ENCODE assay signal across 16 cellular contexts in genomic region chr5:104088876-104089778, GRCh38.
DNase-seq lines count a peak whose midpoint lies in the region; ATAC-seq and TF ChIP-seq lines count a peak whose summit lies in the region.
"Had no signal": no experiment of that assay in that cellular context is flagged by ENCODE, and none has a peak within 500 bp of the region (broad histone marks: within the 10 kb centered on the region; RNA-seq: fewer than 3 reads in every experiment).

No MANE protein-coding gene starts in this region.

- DNase-seq in NOMO-1 treated with DMSO at 0.1 percent for 48 hours (lab: John Stamatoyannopoulos, UW; ENCODE audit: unreplicated experiment) = peak; percentile 81
- peak; percentile 0 for DNase-seq in epithelial cell of esophagus (ENCODE audit: low read depth)
- no peak for DNase-seq in NK-92 treated with Interleukin-12 subunit alpha and Interleukin-12 subunit beta, amount 100 ng/mL, for 24 hours (lab: John Stamatoyannopoulos, UW)
- no peak for DNase-seq in lower leg skin (ENCODE audit: low spot score in 2 of 2)
- DNase-seq in GM13977 (ENCODE audit: low spot score) = no peak
- no peak for DNase-seq in activated CD4-positive, CD25-positive, alpha-beta regulatory T cell treated with anti-CD3 and anti-CD28 coated beads, Interleukin-2, amount 50 U/mL, for 72 hours
- DNase-seq: activated B cell treated with CpG ODN at 0.5 μM for 24 hours; activated gamma-delta T cell treated with Interleukin-2 at 50 U/mL for 16 hours; effector memory CD4-positive, alpha-beta T cell; gastrocnemius medialis; NCI-H2171 treated with DMSO at 0.1 percent for 48 hours; stimulated activated naive CD8-positive, alpha-beta T cell treated with anti-CD3 and anti-CD28 coated beads, Interleukin-15, amount 100 ng/mL, for 72 hours had no signal

- intact Hi-C loops in lower leg skin (cut with DNase I; ENCODE audit: low total_unique reads) = no loop called here

- no peak for TF ChIP-seq CTCF in epithelial cell of esophagus (IDR thresholded peaks at IDR 0.05; ENCODE audit: insufficient read depth, low read depth, low read length, missing control alignments)
- no peak for TF ChIP-seq CTCF in lower leg skin (IDR thresholded peaks at IDR 0.05)
- TF ChIP-seq CTCF in GM13977 (IDR thresholded peaks at IDR 0.05; ENCODE audit: extremely low read depth, insufficient read depth, missing control alignments) = no peak

- H3K27ac ChIP-seq in ACC112 (ENCODE audit: low read depth, low read length) = no peak overlapping the region
- H3K27ac ChIP-seq: gastrocnemius medialis, neutrophil had no signal

- peak; percentile 58 for ATAC-seq in GM19463 (IDR thresholded peaks at IDR 0.05; ENCODE audit: unreplicated experiment)
- ATAC-seq: gastrocnemius medialis; stimulated activated naive CD8-positive, alpha-beta T cell treated with anti-CD3 and anti-CD28 coated beads, Interleukin-15, amount 100 ng/mL, for 72 hours had no signal

- WGBS in lower leg skin, 2 donors = 88% methylated on average over 10 of the region's 10 CpGs

- peak overlapping the region; percentile 22 for H2AFZ ChIP-seq in ACC112 (ENCODE audit: low read length, unreplicated experiment)

- no peaks in the 10 kb centered on the region for H3K27me3 ChIP-seq in ACC112 (ENCODE audit: insufficient read depth, low read length)
- H3K27me3 ChIP-seq: gastrocnemius medialis, neutrophil had no signal

- no peak for TF ChIP-seq POLR2A in lower leg skin (IDR thresholded peaks at IDR 0.05)

- in situ Hi-C loops in GM13977 (cut with MboI; ENCODE audit: low pct_unique_long_range_greater_than_20kb, low sequenced_read_pairs, unreplicated experiment) = no loop called here

- H3K4me3 ChIP-seq in ACC112 (ENCODE audit: low read depth, low read length) = no peak overlapping the region
- H3K4me3 ChIP-seq in epithelial cell of esophagus (ENCODE audit: low read length) = no peak overlapping the region
- H3K4me3 ChIP-seq in lower leg skin (ENCODE audit: low read depth, poor library complexity, severe bottlenecking) = no peak overlapping the region
- H3K4me3 ChIP-seq: gastrocnemius medialis, HAP-1 had no signal

- no peaks in the 10 kb centered on the region for H3K4me1 ChIP-seq in ACC112 (ENCODE audit: control insufficient read depth, insufficient read depth, low read length, unreplicated experiment)
- H3K4me1 ChIP-seq: gastrocnemius medialis, HAP-1 had no signal

- no peaks in the 10 kb centered on the region for H3K79me2 ChIP-seq in ACC112 (ENCODE audit: control insufficient read depth, insufficient read depth, low read length, unreplicated experiment)

- H3K36me3 ChIP-seq in ACC112 (ENCODE audit: insufficient read depth, low read length) = no peaks in the 10 kb centered on the region
- H3K36me3 ChIP-seq: gastrocnemius medialis, HAP-1, neutrophil had no signal

Comparison
In these comparisons a context has a peak if more than half of its experiments do, and no peak if none do; other contexts are left out.
1. DNase-seq: peak in NOMO-1 treated with DMSO at 0.1 percent for 48 hours (single experiment) and epithelial cell of esophagus (single experiment); none in NK-92 treated with Interleukin-12 subunit alpha and Interleukin-12 subunit beta, amount 100 ng/mL, for 24 hours (single experiment), lower leg skin (0 of 2), GM13977 (single experiment) and activated CD4-positive, CD25-positive, alpha-beta regulatory T cell treated with anti-CD3 and anti-CD28 coated beads, Interleukin-2, amount 50 U/mL, for 72 hours (single experiment).